11 cellular contexts compared by ENCODE assay signal in genomic region chr2:31384351-31384750, GRCh38. TPM values are rescaled to one million over a fixed set of nuclear protein-coding genes. Genes with fewer than 3 reads are reported as not detected.
A peak's percentile ranks its signal among the peaks of the same experiment; 100 is the strongest.
DNase-seq lines count a peak whose midpoint lies in the region; ATAC-seq, FAIRE-seq and TF ChIP-seq lines count a peak whose summit lies in the region.
"Had no signal": no experiment of that assay in that cellular context is flagged by ENCODE, and none has a peak within 500 bp of the region (broad histone marks: within the 10 kb centered on the region; RNA-seq: fewer than 3 reads in every experiment).

No MANE protein-coding gene starts in this region.

- H3K4me3 Mint-ChIP-seq in activated CD8-positive, alpha-beta T cell treated with anti-CD3 and anti-CD28 coated beads for 36 hours, result no peak overlapping the region
- H3K4me3 Mint-ChIP-seq: natural killer cell treated with Interleukin-12 subunit alpha and Interleukin-12 subunit beta and Interleukin-15 and Interleukin-18, amount 100 ng/mL, for 72 hours had no signal

- H3K27me3 ChIP-seq in left lung, result no peaks in the 10 kb centered on the region
- H3K27me3 ChIP-seq in upper lobe of right lung, result no peaks in the 10 kb centered on the region
- no peaks in the 10 kb centered on the region for H3K27me3 ChIP-seq in small intestine (ENCODE audit: control insufficient read depth in 2 of 2, insufficient read depth in 2 of 2, low read length in 2 of 2)

- no peaks in the 10 kb centered on the region for H3K36me3 Mint-ChIP-seq in activated CD8-positive, alpha-beta T cell treated with anti-CD3 and anti-CD28 coated beads for 36 hours (ENCODE audit: low read depth)
- H3K36me3 Mint-ChIP-seq: natural killer cell treated with Interleukin-12 subunit alpha and Interleukin-12 subunit beta and Interleukin-15 and Interleukin-18, amount 100 ng/mL, for 72 hours had no signal

- H3K4me1 Mint-ChIP-seq in activated CD8-positive, alpha-beta T cell treated with anti-CD3 and anti-CD28 coated beads for 36 hours (ENCODE audit: low read depth), result peaks cover 6% of the 10 kb centered on the region

- no peak overlapping the region for H3K27ac Mint-ChIP-seq in activated CD8-positive, alpha-beta T cell treated with anti-CD3 and anti-CD28 coated beads for 36 hours
- H3K27ac Mint-ChIP-seq: natural killer cell treated with Interleukin-12 subunit alpha and Interleukin-12 subunit beta and Interleukin-15 and Interleukin-18, amount 100 ng/mL, for 72 hours had no signal

- TF ChIP-seq CTCF in activated CD8-positive, alpha-beta T cell treated with anti-CD3 and anti-CD28 coated beads for 36 hours (IDR thresholded peaks at IDR 0.05), result no peak
- no peak for TF ChIP-seq CTCF in left lung (IDR thresholded peaks at IDR 0.05)
- no peak for TF ChIP-seq CTCF in upper lobe of right lung (IDR thresholded peaks at IDR 0.05)

- H3K27ac ChIP-seq in left lung, result no peak overlapping the region
- H3K27ac ChIP-seq in upper lobe of right lung, result no peak overlapping the region
- H3K27ac ChIP-seq in small intestine (ENCODE audit: low read depth in 1 of 2, low read length in 1 of 2), result no peak overlapping the region

- WGBS in small intestine, 3 donors, result 73 to 79% (median 74%) methylated on average over 3 of the region's 3 CpGs

- ATAC-seq in activated CD8-positive, alpha-beta T cell treated with anti-CD3 and anti-CD28 coated beads for 36 hours, result peak; percentile 49
- peak; percentile 78 for ATAC-seq in left lung
- no peak for ATAC-seq in upper lobe of right lung
- ATAC-seq in HG03378 (IDR thresholded peaks at IDR 0.05; ENCODE audit: unreplicated experiment), result no peak
- ATAC-seq: K562 had no signal

- peak; percentile 95 for DNase-seq in ELR (ENCODE audit: low read depth)
- peak; percentile 39 for DNase-seq in HK-2 (ENCODE audit: unreplicated experiment)
- DNase-seq in activated CD8-positive, alpha-beta T cell treated with anti-CD3 and anti-CD28 coated beads for 36 hours, result peak; percentile 3
- no peak for DNase-seq in left lung
- no peak for DNase-seq in NCI-H526 (lab: John Stamatoyannopoulos, UW)
- DNase-seq in upper lobe of right lung, result no peak
- DNase-seq in small intestine, result no peak

- H3K4me3 ChIP-seq in left lung (no peak overlapping the region), upper lobe of right lung (no peak overlapping the region), small intestine (ENCODE audit: low read depth in 1 of 2, low read length in 2 of 2) (no peak overlapping the region)
- H3K4me3 ChIP-seq: K562 had no signal

- H3K9me3 ChIP-seq in left lung (no peaks in the 10 kb centered on the region), upper lobe of right lung (no peaks in the 10 kb centered on the region), small intestine (ENCODE audit: control insufficient read depth, low read depth) (no peaks in the 10 kb centered on the region)

- H3K9me3 Mint-ChIP-seq in activated CD8-positive, alpha-beta T cell treated with anti-CD3 and anti-CD28 coated beads for 36 hours, result no peaks in the 10 kb centered on the region
- H3K9me3 Mint-ChIP-seq: natural killer cell treated with Interleukin-12 subunit alpha and Interleukin-12 subunit beta and Interleukin-15 and Interleukin-18, amount 100 ng/mL, for 72 hours had no signal

- H3K27me3 Mint-ChIP-seq in activated CD8-positive, alpha-beta T cell treated with anti-CD3 and anti-CD28 coated beads for 36 hours, result no peaks in the 10 kb centered on the region

- FAIRE-seq in small intestine (lab: Jason Lieb, UNC), result no peak
- FAIRE-seq: K562 had no signal

- CTCF ChIA-PET in activated CD8-positive, alpha-beta T cell treated with anti-CD3 and anti-CD28 coated beads for 36 hours (lab: Charles Lee), result no interaction called here

- H3K36me3 ChIP-seq in left lung (no peaks in the 10 kb centered on the region), upper lobe of right lung (no peaks in the 10 kb centered on the region), small intestine (ENCODE audit: control insufficient read depth in 2 of 2, insufficient read depth in 2 of 2, low read length in 2 of 2) (peaks cover 6 to 13% of the 10 kb centered on the region in 2 donors)

- intact Hi-C loops in activated CD8-positive, alpha-beta T cell treated with anti-CD3 and anti-CD28 coated beads for 36 hours (cut with micrococcal nuclease), result no loop called here
- intact Hi-C loops in left lung (cut with DNase I) (no loop called here), upper lobe of right lung (cut with DNase I) (no loop called here)

- POLR2A ChIA-PET in activated CD8-positive, alpha-beta T cell treated with anti-CD3 and anti-CD28 coated beads for 36 hours (lab: Charles Lee), result no interaction called here

- peaks cover 0 to 4% of the 10 kb centered on the region in 2 donors for H3K4me1 ChIP-seq in left lung
- H3K4me1 ChIP-seq in upper lobe of right lung, result no peaks in the 10 kb centered on the region
- no peaks in the 10 kb centered on the region for H3K4me1 ChIP-seq in small intestine (ENCODE audit: control insufficient read depth in 2 of 2, insufficient read depth in 1 of 2, low read depth in 1 of 2, low read length in 1 of 2)

RNA-seq across cellular contexts. Expression of gene XDH, which starts 30.2 kb away (rescaled TPM):
- under 1 TPM in 1 of 2 experiments, not detected in 1; 0.16 TPM for total RNA-seq in activated CD8-positive, alpha-beta T cell treated with anti-CD3 and anti-CD28 coated beads for 36 hours
- 1 to 10 TPM in 1 of 2 donors, under 1 TPM in 1; 0.05 to 2.1 TPM for total RNA-seq in left lung
- total RNA-seq in upper lobe of right lung, result 0.41 TPM
- polyA plus RNA-seq in small intestine, result 10 to 100 TPM; 29.8 to 39.6 (median 34.9) TPM
- total RNA-seq: dermis microvascular lymphatic vessel endothelial cell had no signal

Comparison
In these comparisons a context has a peak if more than half of its experiments do, and no peak if none do; other contexts are left out.
1. DNase-seq: peak in ELR (single experiment), HK-2 (single experiment) and activated CD8-positive, alpha-beta T cell treated with anti-CD3 and anti-CD28 coated beads for 36 hours (single experiment); none in left lung (0 of 2), NCI-H526 (0 of 2), upper lobe of right lung (single experiment) and small intestine (single experiment).
2. ATAC-seq: peak in activated CD8-positive, alpha-beta T cell treated with anti-CD3 and anti-CD28 coated beads for 36 hours (single experiment) and left lung (single experiment); none in upper lobe of right lung (single experiment) and HG03378 (single experiment).